In the genomic region with DNA sequence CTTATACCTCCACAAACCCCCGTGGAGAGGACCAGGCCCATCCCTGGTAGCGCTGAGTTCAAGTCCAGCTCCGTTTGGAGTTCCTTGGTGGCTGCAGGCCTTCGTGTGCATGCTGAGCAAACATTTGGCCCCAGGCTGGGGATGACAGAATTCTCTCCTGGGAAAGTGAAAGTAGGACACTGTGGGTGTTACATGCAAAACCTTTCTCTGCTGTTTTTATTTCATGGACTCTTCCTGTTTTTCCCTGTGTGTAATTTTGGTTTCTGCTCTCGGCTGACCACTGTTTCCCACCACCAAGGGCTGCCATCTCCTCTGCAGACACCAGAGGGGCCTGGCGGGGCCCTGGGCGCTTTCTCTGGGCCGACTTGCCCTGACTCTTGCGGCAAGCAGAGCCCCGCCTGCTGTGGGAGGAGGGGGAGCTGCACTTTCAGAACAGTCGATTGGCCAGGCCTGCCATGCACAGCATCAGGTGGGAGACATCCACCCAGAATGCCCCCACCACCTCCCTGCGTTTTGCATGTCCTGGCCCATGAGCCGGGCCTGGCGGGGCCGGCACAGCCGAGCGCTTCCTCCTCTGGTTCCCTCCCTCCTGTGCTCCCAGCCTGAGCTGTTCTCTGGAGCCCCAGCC, we compare ENCODE assay signal across 8 cellular contexts.
A peak's percentile ranks its signal among the peaks of the same experiment; 100 is the strongest.
DNase-seq lines count a peak whose midpoint lies in the region; ATAC-seq and TF ChIP-seq lines count a peak whose summit lies in the region.

No MANE protein-coding gene starts in this region.

- no peaks in the 10 kb centered on the region for H3K27me3 ChIP-seq in ascending aorta
- H3K27me3 ChIP-seq in BE2C = no peaks in the 10 kb centered on the region

- peaks cover 0 to 23% of the 10 kb centered on the region in 2 donors for H3K4me1 ChIP-seq in ascending aorta
- no peaks in the 10 kb centered on the region for H3K4me1 ChIP-seq in BE2C

- peak; percentile 37 for TF ChIP-seq CTCF in GM10266 (IDR thresholded peaks at IDR 0.05; ENCODE audit: control insufficient read depth, insufficient read depth, low read depth, missing control alignments)
- peak; percentile 44 to 48 (median 44) for TF ChIP-seq CTCF in ascending aorta (IDR thresholded peaks at IDR 0.05)
- no peak for TF ChIP-seq CTCF in BE2C (IDR thresholded peaks at IDR 0.05; ENCODE audit: low read depth, low read length)

- H3K27ac ChIP-seq in ascending aorta = peak overlapping the region; percentile 91 to 92

- H3K9me3 ChIP-seq in ascending aorta = no peaks in the 10 kb centered on the region
- no peaks in the 10 kb centered on the region for H3K9me3 ChIP-seq in BE2C

- peak overlapping the region; percentile 38 to 58 for H3K4me3 ChIP-seq in ascending aorta
- no peak overlapping the region for H3K4me3 ChIP-seq in BE2C (ENCODE audit: low read depth, low read length)

- intact Hi-C loops in ascending aorta (cut with DNase I) = loop anchor here (1.0 to 10.0 kb wide), 7 partner anchors 13 to 1043 kb away; a partner anchor contains a TSS

- DNase-seq in GM10266 (ENCODE audit: extremely low spot score) (peak; percentile 68), NAMALWA (ENCODE audit: low spot score) (peak; percentile 86), ascending aorta (ENCODE audit: low spot score in 2 of 2) (peak; percentile 30 to 84), iPS-NIHi7 (ENCODE audit: extremely low spot score) (peak; percentile 64), BE2C (no peak), NCI-H1092 (lab: John Stamatoyannopoulos, UW) (no peak)
- DNase-seq in stimulated activated CD4-positive, alpha-beta T cell treated with anti-CD3 and anti-CD28 coated beads, Interleukin-12 subunit alpha, Interleukin-12 subunit beta, amount 100 ng/mL, for 4 hours = peak; percentile 34

- H3K36me3 ChIP-seq in ascending aorta = peaks cover 0 to 14% of the 10 kb centered on the region in 2 donors
- no peaks in the 10 kb centered on the region for H3K36me3 ChIP-seq in BE2C

- peak; percentile 51 for ATAC-seq in GM21737 (IDR thresholded peaks at IDR 0.05; ENCODE audit: unreplicated experiment)

Comparison
In these comparisons a context has a peak if more than half of its experiments do, and no peak if none do; other contexts are left out.
1. DNase-seq: peak in GM10266 (single experiment), NAMALWA (single experiment), ascending aorta (2 of 2), iPS-NIHi7 (single experiment) and stimulated activated CD4-positive, alpha-beta T cell treated with anti-CD3 and anti-CD28 coated beads, Interleukin-12 subunit alpha, Interleukin-12 subunit beta, amount 100 ng/mL, for 4 hours (single experiment); none in BE2C (single experiment) and NCI-H1092 (single experiment).